ENCODE assay signal across 9 cellular contexts in genomic region chr7:100345288-100345672, GRCh38. TPM values are rescaled to one million over a fixed set of nuclear protein-coding genes. Genes with fewer than 3 reads are reported as not detected.
DNase-seq lines count a peak whose midpoint lies in the region; ATAC-seq and TF ChIP-seq lines count a peak whose summit lies in the region.
"Not testable (repeated sequence)": the region's sequence is repeated elsewhere in the genome, so short reads cannot be mapped to it uniquely, and the experiment has no call there.
"Had no signal": no experiment of that assay in that cellular context is flagged by ENCODE, and none has a peak within 500 bp of the region (broad histone marks: within the 10 kb centered on the region; RNA-seq: fewer than 3 reads in every experiment).

No MANE protein-coding gene starts in this region.

- not testable (repeated sequence) for H3K4me3 ChIP-seq in left lung

- not testable (repeated sequence) for H3K27me3 ChIP-seq in CD4-positive, alpha-beta T cell (ENCODE audit: control insufficient read depth, insufficient read depth, low read length); left lung

- CTCF ChIA-PET in CD4-positive, alpha-beta T cell (lab: Charles Lee): interaction anchor here (0.8 to 2.3 kb wide), 6 partner anchors 10 to 212 kb away, joined by 3 to 9 read pairs (median 4); partner anchors contain the start of gene ZCWPW1

- H3K4me1 ChIP-seq in left lung: peaks cover 0 to 14% of the 10 kb centered on the region in 2 donors

- peak; percentile 67 for TF ChIP-seq CTCF in CD4-positive, alpha-beta T cell (IDR thresholded peaks at IDR 0.05)
- peak; percentile 32 to 68 for TF ChIP-seq CTCF in left lung (IDR thresholded peaks at IDR 0.05)

- peaks cover 29% of the 10 kb centered on the region for H3K4me1 Mint-ChIP-seq in CD4-positive, alpha-beta T cell (ENCODE audit: low read depth)

- peak; percentile 30 to 75 (median 50) for DNase-seq in CD4-positive, alpha-beta T cell
- DNase-seq in NCI-H774 (lab: John Stamatoyannopoulos, UW) (peak; percentile 15), caudate nucleus (lab: John Stamatoyannopoulos, UW) (peak in 57 of 61 donors; percentile 3 to 79 (median 50)), left lung (peak; percentile 74 to 94)
- DNase-seq in activated CD4-positive, alpha-beta T cell treated with anti-CD3 and anti-CD28 coated beads for 24 hours (ENCODE audit: low read depth in 2 of 2): peak; percentile 36 to 51
- DNase-seq in stimulated activated CD4-positive, alpha-beta T cell treated with anti-CD3 and anti-CD28 coated beads, Interleukin-4, amount 100 ng/mL, for 48 hours (ENCODE audit: low read depth in 2 of 2): peak; percentile 25 to 56

- not testable (repeated sequence) for H3K27me3 Mint-ChIP-seq in CD4-positive, alpha-beta T cell

- H3K27ac Mint-ChIP-seq in CD4-positive, alpha-beta T cell: peak overlapping the region; percentile 95

- peaks cover 0 to 64% of the 10 kb centered on the region in 2 donors for H3K36me3 ChIP-seq in left lung

- H3K9me3 Mint-ChIP-seq in CD4-positive, alpha-beta T cell: not testable (repeated sequence)

- H3K27ac ChIP-seq in CD4-positive, alpha-beta T cell (ENCODE audit: low read depth, low read length); caudate nucleus (ENCODE audit: low read depth, low read length): not testable (repeated sequence)
- peak overlapping the region in 1 of 2 donors; percentile 63 for H3K27ac ChIP-seq in left lung

- peaks cover 69% of the 10 kb centered on the region for H3K36me3 Mint-ChIP-seq in CD4-positive, alpha-beta T cell (ENCODE audit: low read depth)

- not testable (repeated sequence) for H3K9me3 ChIP-seq in CD4-positive, alpha-beta T cell (ENCODE audit: control insufficient read depth, low read length); left lung

- intact Hi-C loops in CD4-positive, alpha-beta T cell (cut with DNase I, micrococcal nuclease): loop anchor here in 1 of 2 experiments (5.0 to 10.0 kb wide), 2 partner anchors 70 to 82 kb away; partner anchors contain the start of genes MEPCE and ZCWPW1
- intact Hi-C loops in left lung (cut with DNase I): not testable (repeated sequence)

- H3K4me3 Mint-ChIP-seq in CD4-positive, alpha-beta T cell: peak overlapping the region; percentile 69

- POLR2A ChIA-PET in CD4-positive, alpha-beta T cell (lab: Charles Lee): interaction anchor here (0.7 to 1.0 kb wide), 4 partner anchors 10 to 211 kb away, joined by 3 to 4 read pairs (median 4); no protein-coding TSS in a partner anchor

- peak; percentile 54 for ATAC-seq in CD4-positive, alpha-beta T cell (ENCODE audit: poor library complexity)
- peak; percentile 37 for ATAC-seq in GM19438 (IDR thresholded peaks at IDR 0.05; ENCODE audit: low read depth, unreplicated experiment)
- peak; percentile 32 for ATAC-seq in HG03280 (IDR thresholded peaks at IDR 0.05; ENCODE audit: unreplicated experiment)
- peak; percentile 60 for ATAC-seq in left lung

RNA-seq across cellular contexts. Expression of gene PILRB, which starts 12.6 kb away (rescaled TPM):
- total RNA-seq in CD4-positive, alpha-beta T cell: 10 to 100 TPM; 56.4 to 67.6 TPM
- 10 to 100 TPM; 24.0 to 29.9 TPM for total RNA-seq in left lung

RNA-seq across cellular contexts. Expression of gene PILRA, which starts 28.0 kb away (rescaled TPM):
- 1 to 10 TPM; 4.6 to 5.3 TPM for total RNA-seq in CD4-positive, alpha-beta T cell
- total RNA-seq in left lung: 10 to 100 TPM; 20.6 to 52.3 TPM

RNA-seq across cellular contexts. Expression of gene SPDYE3, which starts 37.8 kb away (rescaled TPM):
- not detected for total RNA-seq in CD4-positive, alpha-beta T cell
- total RNA-seq in left lung: not detected
- total RNA-seq: T-helper 1 cell treated with Interleukin-12 subunit alpha and Interleukin-12 subunit beta and Interleukin-4 antibody, amounts not matched to agents 30 ng/mL and 1 ng/mL, for 36 hours had no signal

Comparison
In these comparisons a context has a peak if more than half of its experiments do, and no peak if none do; other contexts are left out.
1. DNase-seq: peak in every context shown above with its lines; median percentile 84 in left lung; 50 in CD4-positive, alpha-beta T cell; 50 in caudate nucleus; 44 in activated CD4-positive, alpha-beta T cell treated with anti-CD3 and anti-CD28 coated beads for 24 hours; 40 in stimulated activated CD4-positive, alpha-beta T cell treated with anti-CD3 and anti-CD28 coated beads, Interleukin-4, amount 100 ng/mL, for 48 hours; 15 in NCI-H774.